Comparison of ENCODE assay signal across 8 cellular contexts in the genomic region with DNA sequence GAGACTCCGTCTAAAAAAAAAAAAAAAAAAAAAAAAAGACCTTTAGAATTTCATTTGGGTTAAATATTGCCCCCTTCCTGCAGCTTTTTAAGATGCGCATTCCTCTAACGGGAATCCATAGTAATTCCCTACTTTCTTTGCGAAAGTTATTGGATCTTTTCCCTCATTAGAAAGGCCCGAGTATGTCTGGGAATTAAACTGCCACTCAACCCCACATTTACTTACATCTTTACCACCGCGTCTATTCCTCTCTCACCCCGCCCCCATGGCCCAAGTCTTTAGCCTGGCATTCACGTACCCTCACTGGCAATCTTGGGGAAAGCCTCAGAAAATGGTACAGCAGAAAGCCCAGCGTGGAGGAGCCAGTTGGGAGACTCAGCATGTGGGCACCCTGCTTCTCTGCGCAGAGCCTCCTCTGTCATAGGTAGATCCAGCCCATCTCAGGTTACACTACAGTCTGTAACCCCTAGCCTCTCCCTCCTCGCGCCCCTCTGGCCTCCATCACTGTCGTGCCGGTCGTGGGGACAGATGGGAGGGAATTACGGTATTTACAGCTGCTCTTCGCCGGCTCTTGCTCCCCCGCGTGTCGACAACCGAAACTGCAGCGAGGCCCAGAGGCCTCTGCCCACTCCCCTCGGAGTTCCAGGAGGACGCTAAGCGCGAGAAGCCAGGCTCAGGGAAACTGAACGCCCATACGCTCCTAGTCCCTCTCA. TPM values are rescaled to one million over a fixed set of nuclear protein-coding genes. Genes with fewer than 3 reads are reported as not detected.
A peak's percentile ranks its signal among the peaks of the same experiment; 100 is the strongest.
DNase-seq lines count a peak whose midpoint lies in the region; ATAC-seq and TF ChIP-seq lines count a peak whose summit lies in the region.

No MANE protein-coding gene starts in this region.

- H3K4me3 ChIP-seq in SJSA1 (no peak overlapping the region), thyroid gland (replicated peaks in 1 of 3) (no peak overlapping the region)

- TF ChIP-seq CTCF in HFFc6 (IDR thresholded peaks at IDR 0.05): peak; percentile 85
- TF ChIP-seq CTCF in omental fat pad (IDR thresholded peaks at IDR 0.05): peak in 2 of 3 donors; percentile 41 to 70
- TF ChIP-seq CTCF in thyroid gland (IDR thresholded peaks at IDR 0.05): peak; percentile 58 to 85 (median 72)

- ATAC-seq in activated naive CD4-positive, alpha-beta T cell treated with anti-CD3 and anti-CD28 coated beads, Interleukin-2, amount 50 U/mL, for 72 hours: peak; percentile 86 to 87
- ATAC-seq in Right ventricle myocardium inferior: peak; percentile 92
- ATAC-seq in omental fat pad (ENCODE audit: low FRiP score): peak; percentile 81
- no peak for ATAC-seq in HG03571 (IDR thresholded peaks at IDR 0.05; ENCODE audit: unreplicated experiment)

- H3K4me1 Mint-ChIP-seq in HFFc6 (ENCODE audit: low read depth): peaks cover 26% of the 10 kb centered on the region

- H3K27ac ChIP-seq in SJSA1 (no peak overlapping the region), thyroid gland (peak overlapping the region in 1 of 3 donors; percentile 3)

- peaks cover 4% of the 10 kb centered on the region; the same call in 1 of the 2 replicates for H3K4me1 ChIP-seq in SJSA1 (replicated peaks)
- peaks cover 0 to 3% of the 10 kb centered on the region in 2 donors for H3K4me1 ChIP-seq in thyroid gland

- peak overlapping the region; percentile 59 for H3K27ac Mint-ChIP-seq in HFFc6
- H3K27ac Mint-ChIP-seq in activated naive CD4-positive, alpha-beta T cell treated with anti-CD3 and anti-CD28 coated beads, Interleukin-2, amount 50 U/mL, for 72 hours: peak overlapping the region; percentile 51 to 53

- H3K9me3 ChIP-seq in SJSA1 (replicated peaks) (peaks cover 5% of the 10 kb centered on the region), thyroid gland (no peaks in the 10 kb centered on the region)

- H3K27me3 Mint-ChIP-seq in HFFc6 (ENCODE audit: insufficient read depth): no peaks in the 10 kb centered on the region; the same call in 1 of the 2 replicates

- DNase-seq in C1 segment of cervical spinal cord (lab: John Stamatoyannopoulos, UW) (peak in 12 of 14 donors; percentile 21 to 76 (median 43)), HFFc6 (peak; percentile 57), SJSA1 (ENCODE audit: low read depth in 1 of 2, low spot score in 2 of 2) (peak; percentile 42 to 67), Right ventricle myocardium inferior (ENCODE audit: missing footprints) (peak; percentile 91), omental fat pad (ENCODE audit: low spot score) (peak; percentile 67), thyroid gland (peak; percentile 65 to 69)
- DNase-seq in activated naive CD4-positive, alpha-beta T cell treated with anti-CD3 and anti-CD28 coated beads, Interleukin-2, amount 50 U/mL, for 72 hours (ENCODE audit: low spot score in 2 of 2): peak; percentile 77 to 82

- peak overlapping the region; percentile 82 for H3K4me3 Mint-ChIP-seq in HFFc6

- 26 to 27% methylated on average over 28 to 30 of the region's 30 CpGs for WGBS in thyroid gland, 2 donors

- H3K36me3 Mint-ChIP-seq in HFFc6 (ENCODE audit: low read depth): peaks cover 8% of the 10 kb centered on the region
- peaks cover 5 to 25% of the 10 kb centered on the region in 2 donors for H3K36me3 Mint-ChIP-seq in activated naive CD4-positive, alpha-beta T cell treated with anti-CD3 and anti-CD28 coated beads, Interleukin-2, amount 50 U/mL, for 72 hours

- peaks cover 15% of the 10 kb centered on the region for H3K9me3 Mint-ChIP-seq in HFFc6
- H3K9me3 Mint-ChIP-seq in activated naive CD4-positive, alpha-beta T cell treated with anti-CD3 and anti-CD28 coated beads, Interleukin-2, amount 50 U/mL, for 72 hours: peaks cover 6 to 7% of the 10 kb centered on the region in 2 donors

- intact Hi-C loops in Right ventricle myocardium inferior (cut with DNase I): loop anchor here (2.0 kb wide), 2 partner anchors 62 to 174 kb away; no protein-coding TSS in a partner anchor
- intact Hi-C loops in thyroid gland (cut with DNase I): no loop called here

- H3K36me3 ChIP-seq in SJSA1 (no peaks in the 10 kb centered on the region), thyroid gland (no peaks in the 10 kb centered on the region)

- H3K27me3 ChIP-seq in SJSA1 (replicated peaks) (no peaks in the 10 kb centered on the region), thyroid gland (no peaks in the 10 kb centered on the region)

- TF ChIP-seq POLR2A in thyroid gland (IDR thresholded peaks at IDR 0.05): no peak

RNA-seq across cellular contexts. Expression of gene ANKDD1A, which starts 6.4 kb away (rescaled TPM):
- total RNA-seq in HFFc6 (2021; fragmentation: NEBNext Ultra II Directional; extraction: Animal tissue kit (Norgen Biotek cat#: 25700)): 1 to 10 TPM; 1.3 to 2.4 (median 1.9) TPM
- 1.3 and 3.3 TPM in 2 replicates for total RNA-seq in SJSA1 (2014; rRNA removed; shearing (Covaris generic))
- 1 to 10 TPM; 3.8 to 8.9 TPM for total RNA-seq in activated naive CD4-positive, alpha-beta T cell treated with anti-CD3 and anti-CD28 coated beads, Interleukin-2, amount 50 U/mL, for 72 hours
- total RNA-seq in Right ventricle myocardium inferior (1.1 TPM), omental fat pad (10 to 100 TPM in 1 of 4 donors, 1 to 10 TPM in 3; 5.9 to 18.5 (median 7.5) TPM), thyroid gland (10 to 100 TPM in 1 of 4 donors, 1 to 10 TPM in 3; 5.1 to 11.9 (median 6.3) TPM)
